Comparison of ENCODE assay signal across 8 cellular contexts in the genomic region with DNA sequence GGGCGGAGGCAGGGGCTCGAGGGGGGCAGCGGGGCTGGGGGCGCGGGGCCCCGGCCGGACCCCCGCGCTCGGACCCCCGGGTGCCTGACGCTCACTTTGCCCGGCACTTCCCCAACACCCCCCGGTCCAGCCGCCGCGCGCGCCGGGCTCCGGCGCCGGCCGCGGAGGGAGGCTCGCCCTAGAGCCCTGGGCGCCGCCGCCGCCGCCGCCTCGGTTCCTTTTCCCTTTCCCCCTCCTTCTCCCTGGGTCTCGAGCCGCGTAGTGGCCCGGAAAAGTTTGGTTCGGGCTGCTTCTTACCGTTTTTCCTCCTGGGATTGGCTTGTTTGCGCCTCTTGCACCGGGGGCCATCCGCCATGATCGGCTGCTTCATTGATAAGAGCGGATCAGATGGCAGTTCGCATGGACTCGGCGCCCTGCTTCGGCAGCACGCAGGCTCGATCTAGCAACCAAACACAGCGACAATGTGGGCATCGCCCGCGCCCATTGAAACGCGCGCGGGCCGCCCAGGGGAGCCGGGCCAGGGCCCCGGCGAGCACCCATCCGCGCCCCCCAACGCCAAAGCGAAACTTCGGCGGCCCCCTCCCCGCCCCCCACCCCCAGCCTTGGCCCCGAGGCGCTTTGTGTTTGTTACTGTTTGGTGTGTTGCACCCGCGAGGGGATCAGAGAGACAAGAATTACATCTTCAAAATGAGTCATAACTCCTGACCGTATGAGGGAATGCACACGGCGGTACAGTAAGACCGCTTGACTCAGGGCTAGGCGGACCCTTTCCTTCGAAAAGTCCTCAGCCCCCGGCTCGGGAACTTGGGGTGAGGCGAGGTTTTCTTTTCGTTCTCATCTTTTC.
DNase-seq lines count a peak whose midpoint lies in the region; ATAC-seq and TF ChIP-seq lines count a peak whose summit lies in the region.

No MANE protein-coding gene starts in this region.

- in situ Hi-C loops in KBM-7 (cut with MboI; ENCODE audit: low pct_unique_long_range_greater_than_20kb, low sequenced_read_pairs) = no loop called here

- H3K4me3 ChIP-seq in GM08714 (ENCODE audit: low read length) (peak overlapping the region; percentile 70), WI38 (ENCODE audit: low read depth, low read length) (peak overlapping the region; percentile 84)

- no peak overlapping the region for H3K27ac Mint-ChIP-seq in effector memory CD8-positive, alpha-beta T cell
- H3K27ac Mint-ChIP-seq in stimulated activated naive CD8-positive, alpha-beta T cell treated with anti-CD3 and anti-CD28 coated beads, Interleukin-15, Interleukin-2, amounts not matched to agents 100 ng/mL and 50 ng/mL, for 24 hours = peak overlapping the region; percentile 100

- DNase-seq in KBM-7 = peak; percentile 55
- DNase-seq in effector memory CD8-positive, alpha-beta T cell = peak; percentile 51 to 69 (median 54)
- peak; percentile 61 for DNase-seq in medulla oblongata (ENCODE audit: extremely low spot score)
- DNase-seq in cerebellar nuclear complex (lab: John Stamatoyannopoulos, UW) = no peak

- H3K27me3 Mint-ChIP-seq in effector memory CD8-positive, alpha-beta T cell = peaks cover 0 to 1% of the 10 kb centered on the region in 2 donors
- peaks cover 35% of the 10 kb centered on the region for H3K27me3 Mint-ChIP-seq in stimulated activated naive CD8-positive, alpha-beta T cell treated with anti-CD3 and anti-CD28 coated beads, Interleukin-15, Interleukin-2, amounts not matched to agents 100 ng/mL and 50 ng/mL, for 24 hours

- H3K9me3 Mint-ChIP-seq in effector memory CD8-positive, alpha-beta T cell = no peaks in the 10 kb centered on the region
- no peaks in the 10 kb centered on the region for H3K9me3 Mint-ChIP-seq in stimulated activated naive CD8-positive, alpha-beta T cell treated with anti-CD3 and anti-CD28 coated beads, Interleukin-15, Interleukin-2, amounts not matched to agents 100 ng/mL and 50 ng/mL, for 24 hours

- TF ChIP-seq CTCF in WI38 (IDR thresholded peaks at IDR 0.05; ENCODE audit: low read depth, low read length) = no peak

- ATAC-seq in GM21737 (IDR thresholded peaks at IDR 0.05; ENCODE audit: unreplicated experiment) = peak; percentile 42
- peak; percentile 64 for ATAC-seq in effector memory CD8-positive, alpha-beta T cell (replicated peaks)

- peaks cover 44% of the 10 kb centered on the region for H3K36me3 Mint-ChIP-seq in effector memory CD8-positive, alpha-beta T cell (ENCODE audit: insufficient read depth)
- peaks cover 33% of the 10 kb centered on the region for H3K36me3 Mint-ChIP-seq in stimulated activated naive CD8-positive, alpha-beta T cell treated with anti-CD3 and anti-CD28 coated beads, Interleukin-15, Interleukin-2, amounts not matched to agents 100 ng/mL and 50 ng/mL, for 24 hours (ENCODE audit: low read depth)

- H3K4me1 Mint-ChIP-seq in effector memory CD8-positive, alpha-beta T cell (ENCODE audit: low read depth in 2 of 2) = peaks cover 36 to 43% of the 10 kb centered on the region in 2 donors
- H3K4me1 Mint-ChIP-seq in stimulated activated naive CD8-positive, alpha-beta T cell treated with anti-CD3 and anti-CD28 coated beads, Interleukin-15, Interleukin-2, amounts not matched to agents 100 ng/mL and 50 ng/mL, for 24 hours (ENCODE audit: low read depth) = peaks cover 44% of the 10 kb centered on the region

- no peak overlapping the region for H3K4me3 Mint-ChIP-seq in effector memory CD8-positive, alpha-beta T cell
- H3K4me3 Mint-ChIP-seq in stimulated activated naive CD8-positive, alpha-beta T cell treated with anti-CD3 and anti-CD28 coated beads, Interleukin-15, Interleukin-2, amounts not matched to agents 100 ng/mL and 50 ng/mL, for 24 hours = no peak overlapping the region

Comparison
In these comparisons a context has a peak if more than half of its experiments do, and no peak if none do; other contexts are left out.
1. DNase-seq: peak in KBM-7 (single experiment), effector memory CD8-positive, alpha-beta T cell (3 of 3) and medulla oblongata (single experiment); none in cerebellar nuclear complex (0 of 2).